Comparison of ENCODE assay signal across 32 cellular contexts in the genomic region with DNA sequence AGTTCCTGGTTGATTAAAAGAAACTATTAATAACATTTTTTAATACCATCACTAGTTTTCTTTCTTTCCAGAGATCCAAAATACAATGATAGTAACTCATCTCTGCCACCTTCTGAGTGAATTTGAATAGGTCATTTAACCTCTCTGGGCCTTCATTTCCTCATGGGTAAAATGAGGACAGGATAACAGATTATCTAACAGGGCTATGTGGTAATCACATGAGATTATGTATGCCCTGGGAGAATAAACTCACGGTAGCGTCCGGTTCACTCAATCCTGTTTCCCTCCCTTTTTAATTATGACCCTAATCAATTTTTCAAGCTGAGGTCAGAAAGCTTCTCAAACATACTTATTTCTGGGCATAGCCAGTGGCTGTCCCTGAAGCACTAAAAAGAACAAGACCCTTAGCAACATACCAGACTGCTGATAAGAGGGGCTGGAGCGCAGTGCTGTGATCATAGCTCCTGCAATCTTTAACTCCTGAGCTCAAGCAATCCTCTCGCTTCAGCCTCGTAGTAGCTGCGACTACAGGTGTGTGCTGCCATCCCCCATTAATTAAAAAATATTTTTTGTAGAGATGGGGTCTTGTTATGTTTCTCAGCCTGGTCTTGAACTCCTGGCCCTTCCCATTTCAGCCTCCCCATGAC. TPM values are rescaled to one million over a fixed set of nuclear protein-coding genes. Genes with fewer than 3 reads are reported as not detected.
A peak's percentile ranks its signal among the peaks of the same experiment; 100 is the strongest.
DNase-seq lines count a peak whose midpoint lies in the region; ATAC-seq, FAIRE-seq and TF ChIP-seq lines count a peak whose summit lies in the region.
"Had no signal": no experiment of that assay in that cellular context is flagged by ENCODE, and none has a peak within 500 bp of the region (broad histone marks: within the 10 kb centered on the region; RNA-seq: fewer than 3 reads in every experiment).

No MANE protein-coding gene starts in this region.

- H3K79me2 ChIP-seq in GM23338 (replicated peaks; ENCODE audit: insufficient read depth) (peaks cover 99% of the 10 kb centered on the region), GM12878 (ENCODE audit: control insufficient read depth, insufficient read depth, low read length) (peaks cover 26% of the 10 kb centered on the region)

- H3K4me2 ChIP-seq in GM23338: 0 out of 2 replicates have a peak overlapping the region, but pooled peaks have one; percentile 55
- no peak overlapping the region for H3K4me2 ChIP-seq in GM12878 (ENCODE audit: control insufficient read depth, insufficient read depth)
- H3K4me2 ChIP-seq: A549 had no signal

- TF ChIP-seq EP300 in GM12878 (IDR thresholded peaks at IDR 0.05; ENCODE audit: borderline replicate concordance in 1 of 2, control insufficient read depth in 1 of 2, low read depth in 2 of 2, low read length in 2 of 2): no peak

- H3K4me3 Mint-ChIP-seq in GM23338: no peak overlapping the region
- no peak overlapping the region for H3K4me3 Mint-ChIP-seq in naive B cell
- H3K4me3 Mint-ChIP-seq: activated CD8-positive, alpha-beta T cell treated with anti-CD3 and anti-CD28 coated beads for 36 hours; activated naive CD4-positive, alpha-beta T cell treated with anti-CD3 and anti-CD28 coated beads, Interleukin-2, amount 10 ng/mL, durations not matched to agents 7 days and 5 days; naive thymus-derived CD4-positive, alpha-beta T cell; stimulated activated effector memory CD8-positive, alpha-beta T cell treated with anti-CD3 and anti-CD28 coated beads, Interleukin-12 subunit alpha, Interleukin-12 subunit beta, amount 100 ng/mL, for 72 hours had no signal

- in situ Hi-C loops in GM12878 (cut with MboI): no loop called here

- no peak for TF ChIP-seq RAD21 in GM12878 (IDR thresholded peaks at IDR 0.05; ENCODE audit: insufficient read depth, low read depth, low read length)

- H3K9me3 Mint-ChIP-seq in GM23338 (no peaks in the 10 kb centered on the region), naive B cell (no peaks in the 10 kb centered on the region)
- H3K9me3 Mint-ChIP-seq: activated CD8-positive, alpha-beta T cell treated with anti-CD3 and anti-CD28 coated beads for 36 hours; activated naive CD4-positive, alpha-beta T cell treated with anti-CD3 and anti-CD28 coated beads, Interleukin-2, amount 10 ng/mL, durations not matched to agents 7 days and 5 days; naive thymus-derived CD4-positive, alpha-beta T cell; stimulated activated effector memory CD8-positive, alpha-beta T cell treated with anti-CD3 and anti-CD28 coated beads, Interleukin-12 subunit alpha, Interleukin-12 subunit beta, amount 100 ng/mL, for 72 hours had no signal

- H3K27me3 Mint-ChIP-seq in GM23338 (ENCODE audit: insufficient read depth, low read depth, poor library complexity): no peaks in the 10 kb centered on the region
- H3K27me3 Mint-ChIP-seq in naive B cell: no peaks in the 10 kb centered on the region
- H3K27me3 Mint-ChIP-seq: activated CD8-positive, alpha-beta T cell treated with anti-CD3 and anti-CD28 coated beads for 36 hours; activated naive CD4-positive, alpha-beta T cell treated with anti-CD3 and anti-CD28 coated beads, Interleukin-2, amount 10 ng/mL, durations not matched to agents 7 days and 5 days; naive thymus-derived CD4-positive, alpha-beta T cell had no signal

- H3K36me3 Mint-ChIP-seq in GM23338 (ENCODE audit: low read depth) (peaks cover 4% of the 10 kb centered on the region; the same call in 2 of the 3 replicates), naive B cell (no peaks in the 10 kb centered on the region)
- H3K36me3 Mint-ChIP-seq: stimulated activated effector memory CD8-positive, alpha-beta T cell treated with anti-CD3 and anti-CD28 coated beads, Interleukin-12 subunit alpha, Interleukin-12 subunit beta, amount 100 ng/mL, for 72 hours had no signal

- H3F3A ChIP-seq in GM23338 (replicated peaks; ENCODE audit: low read depth): no peaks in the 10 kb centered on the region

- H3K27ac ChIP-seq in GM23338 (ENCODE audit: low read depth) (peak overlapping the region; percentile 75; the same call in 1 of the 2 replicates), GM12878 (ENCODE audit: control insufficient read depth, insufficient read depth) (no peak overlapping the region), right cardiac atrium (ENCODE audit: low read length) (no peak overlapping the region), uterus (no peak overlapping the region)
- H3K27ac ChIP-seq: A549, dorsolateral prefrontal cortex, prostate gland had no signal

- H3K27me3 ChIP-seq in GM23338 (ENCODE audit: insufficient read depth) (no peaks in the 10 kb centered on the region), GM12878 (replicated peaks in 1 of 2; ENCODE audit: control insufficient read depth in 2 of 2, insufficient read depth in 2 of 2, low read length in 1 of 2) (no peaks in the 10 kb centered on the region), right cardiac atrium (ENCODE audit: control insufficient read depth, insufficient read depth) (no peaks in the 10 kb centered on the region), uterus (no peaks in the 10 kb centered on the region)
- H3K27me3 ChIP-seq: adrenal gland, body of pancreas, dorsolateral prefrontal cortex had no signal

- peak; percentile 20 for ATAC-seq in GM23338
- no peak for ATAC-seq in GM12878
- peak; percentile 28 to 51 for ATAC-seq in right cardiac atrium
- no peak for ATAC-seq in naive B cell (ENCODE audit: low read depth in 2 of 2)
- no peak for ATAC-seq in HG03378 (IDR thresholded peaks at IDR 0.05; ENCODE audit: unreplicated experiment)
- ATAC-seq: A549; activated CD8-positive, alpha-beta T cell treated with anti-CD3 and anti-CD28 coated beads for 36 hours; body of pancreas; naive thymus-derived CD4-positive, alpha-beta T cell; PC-3; stimulated activated effector memory CD8-positive, alpha-beta T cell treated with anti-CD3 and anti-CD28 coated beads, Interleukin-12 subunit alpha, Interleukin-12 subunit beta, amount 100 ng/mL, for 72 hours had no signal

- TF ChIP-seq CTCF in GM23338 (conservative IDR thresholded peaks at IDR 0.05; ENCODE audit: low read depth in 2 of 2): no peak
- no peak for TF ChIP-seq CTCF in GM12878 (IDR thresholded peaks at IDR 0.05 in 2 of 3, conservative IDR thresholded peaks at IDR 0.05 in 1 of 3; ENCODE audit: control insufficient read depth in 2 of 3, extremely low read depth in 1 of 3, insufficient read depth in 1 of 3, low read depth in 3 of 3, low read length in 3 of 3)
- no peak for TF ChIP-seq CTCF in uterus (IDR thresholded peaks at IDR 0.05)

- H3K36me3 ChIP-seq in GM23338 (ENCODE audit: insufficient read depth) (no peaks in the 10 kb centered on the region), GM12878 (ENCODE audit: control insufficient read depth in 2 of 2, insufficient read depth in 2 of 2, low read length in 1 of 2) (peaks cover 0 to 5% of the 10 kb centered on the region in 2 experiments; a peak in 1 of 4 replicates), uterus (no peaks in the 10 kb centered on the region)
- H3K36me3 ChIP-seq: adrenal gland, prostate gland had no signal

- peak overlapping the region; percentile 71 for H3K27ac Mint-ChIP-seq in GM23338
- peak overlapping the region in 4 of 6 donors; percentile 18 to 31 (median 27) for H3K27ac Mint-ChIP-seq in naive B cell
- H3K27ac Mint-ChIP-seq: activated CD8-positive, alpha-beta T cell treated with anti-CD3 and anti-CD28 coated beads for 36 hours; activated naive CD4-positive, alpha-beta T cell treated with anti-CD3 and anti-CD28 coated beads, Interleukin-2, amount 10 ng/mL, durations not matched to agents 7 days and 5 days; naive thymus-derived CD4-positive, alpha-beta T cell; stimulated activated effector memory CD8-positive, alpha-beta T cell treated with anti-CD3 and anti-CD28 coated beads, Interleukin-12 subunit alpha, Interleukin-12 subunit beta, amount 100 ng/mL, for 72 hours had no signal

- H3K9me2 ChIP-seq in GM23338 (ENCODE audit: insufficient read depth): no peaks in the 10 kb centered on the region

- H3K9me3 ChIP-seq in GM12878 (replicated peaks; ENCODE audit: control insufficient read depth, insufficient read depth, low read length) (no peaks in the 10 kb centered on the region), right cardiac atrium (ENCODE audit: control insufficient read depth, low read length) (no peaks in the 10 kb centered on the region), uterus (no peaks in the 10 kb centered on the region)
- H3K9me3 ChIP-seq: A549, adrenal gland, body of pancreas, prostate gland had no signal

- intact Hi-C loops in GM12878 (cut with micrococcal nuclease; ENCODE audit: unreplicated experiment): no loop called here
- intact Hi-C loops in right cardiac atrium (cut with DNase I): no loop called here
- intact Hi-C loops in uterus (cut with DNase I; ENCODE audit: low total_unique reads): no loop called here

- no peak for TF ChIP-seq POLR2A in GM12878 (IDR thresholded peaks at IDR 0.05; ENCODE audit: low read depth, low read length)
- TF ChIP-seq POLR2A in uterus (IDR thresholded peaks at IDR 0.05): no peak

- TSS peak; percentile 15 for BruUV-seq in GM12878 (replicated peaks; lab: Mats Ljungman, UMichigan)

- no peak overlapping the region for H3K4me3 ChIP-seq in GM23338
- H3K4me3 ChIP-seq in GM12878: no peak overlapping the region
- no peak overlapping the region for H3K4me3 ChIP-seq in right cardiac atrium (ENCODE audit: low read length)
- no peak overlapping the region for H3K4me3 ChIP-seq in uterus
- H3K4me3 ChIP-seq: A549, adrenal gland, body of pancreas, dorsolateral prefrontal cortex, prostate gland had no signal

- H3K4me1 Mint-ChIP-seq in GM23338: peaks cover 19% of the 10 kb centered on the region
- peaks cover 17 to 29% (median 21%) of the 10 kb centered on the region in 3 donors for H3K4me1 Mint-ChIP-seq in naive B cell

- SMC1A ChIA-PET in GM12878 (lab: Charles Lee; ENCODE audit: uncharacterized antibody, unreplicated experiment): interaction anchor here (0.6 kb wide), 1 partner anchor 107 kb away, joined by 4 read pairs; no protein-coding TSS in a partner anchor

- WGBS in GM12878 (ENCODE audit: insufficient coverage, insufficient replicate concordance, low lambda C conversion rate, missing lambda C conversion rate): over 99% methylated on average over 7 of the region's 7 CpGs
- WGBS in right cardiac atrium: 35% methylated on average over 7 of the region's 7 CpGs

- no peak for DNase-seq in GM23338 (ENCODE audit: low spot score)
- DNase-seq in GM12878 (ENCODE audit: low read depth, low spot score): no peak
- DNase-seq in right cardiac atrium: no peak
- DNase-seq in naive B cell: no peak
- DNase-seq in NCI-H748 treated with DMSO at 0.1 percent for 48 hours (lab: John Stamatoyannopoulos, UW): no peak
- DNase-seq in activated CD8-positive, alpha-beta memory T cell treated with anti-CD3 and anti-CD28 coated beads for 24 hours: no peak
- DNase-seq in uterus: no peak
- DNase-seq: activated CD8-positive, alpha-beta T cell treated with anti-CD3 and anti-CD28 coated beads for 36 hours; activated naive CD4-positive, alpha-beta T cell treated with anti-CD3 and anti-CD28 coated beads, Interleukin-2, amount 10 ng/mL, durations not matched to agents 7 days and 5 days; adrenal gland; body of pancreas; Calu3; DMS79 treated with DMSO at 0.1 percent for 48 hours; dorsolateral prefrontal cortex; GF-D8; midbrain; MM.1S; naive thymus-derived CD4-positive, alpha-beta T cell; NCI-H1105 treated with DMSO at 0.1 percent for 48 hours; NCI-H2029; NCI-H524; NK-92 treated with Interleukin-12 subunit alpha and Interleukin-12 subunit beta, amount 100 ng/mL, for 24 hours; PC-3; stimulated activated CD4-positive, alpha-beta T cell treated with anti-CD3 and anti-CD28 coated beads, Interleukin-15, amount 100 ng/mL, for 24 hours; substantia nigra; T-helper 2 cell had no signal

- RAD21 ChIA-PET in GM12878 (lab: Charles Lee; ENCODE audit: unreplicated experiment): no interaction called here

- no peak for FAIRE-seq in GM12878 (lab: Jason Lieb, UNC)
- FAIRE-seq: A549, endothelial cell of umbilical vein, frontal cortex had no signal

- H2AFZ ChIP-seq in GM23338: no peak overlapping the region
- no peak overlapping the region for H2AFZ ChIP-seq in GM12878 (ENCODE audit: control insufficient read depth, low read depth, low read length)

- H4K20me1 ChIP-seq in GM23338 (replicated peaks; ENCODE audit: insufficient read depth): peaks cover 52% of the 10 kb centered on the region
- no peaks in the 10 kb centered on the region; the same call in 1 of the 2 replicates for H4K20me1 ChIP-seq in GM12878 (ENCODE audit: control insufficient read depth, insufficient read depth)

- POLR2A ChIA-PET in GM12878 (lab: Charles Lee): no interaction called here

- H3K4me1 ChIP-seq in GM23338 (ENCODE audit: insufficient read depth): peaks cover 14% of the 10 kb centered on the region
- peaks cover 6% of the 10 kb centered on the region for H3K4me1 ChIP-seq in GM12878 (ENCODE audit: control insufficient read depth, insufficient read depth, low read length)
- H3K4me1 ChIP-seq in right cardiac atrium (ENCODE audit: control insufficient read depth, insufficient read depth, low read length): peaks cover 6% of the 10 kb centered on the region
- H3K4me1 ChIP-seq in uterus: no peaks in the 10 kb centered on the region
- H3K4me1 ChIP-seq: prostate gland had no signal

- no peak overlapping the region for H3K9ac ChIP-seq in GM12878 (ENCODE audit: control insufficient read depth, insufficient read depth, low read length)

- CTCF ChIA-PET in GM12878 (lab: Yijun Ruan, JAX): interaction anchor here (1.3 kb wide), 1 partner anchor 10 kb away, joined by 7 read pairs; no protein-coding TSS in a partner anchor

RNA-seq across cellular contexts. Expression of gene ATXN2, which starts 24.2 kb away (rescaled TPM):
- 44.8 and 52.9 TPM in 2 replicates for total RNA-seq in GM23338 (2014; rRNA removed; shearing (Covaris generic))
- polyA plus RNA-seq in GM23338 (2016; fragmentation: Nextera tagmentation; extraction: Ambion mirVana) (59.5 and 61.0 TPM in 2 replicates), GM12878 (2011; rRNA removed) (16.0 and 17.6 TPM in 2 replicates), GM12878 (2014; fragmentation: Illumina TruSeq; extraction: Trizol) (26.3 and 36.3 TPM in 2 replicates), GM12878 (2014; fragmentation: Nextera tagmentation; extraction: Ambion mirVana) (10 to 100 TPM in 1 of 2 experiments, 1 to 10 TPM in 1; 8.8 to 13.3 TPM), GM12878 (2014; rRNA removed) (18.4 and 20.3 TPM in 2 replicates), GM12878 (2016; fragmentation: Nextera tagmentation; extraction: Ambion mirVana) (10 to 100 TPM; 23.4 to 28.5 TPM), right cardiac atrium (27.4 TPM), naive B cell (ENCODE audit: low read depth in 6 of 6) (10 to 100 TPM; 12.0 to 38.0 (median 20.3) TPM)
- total RNA-seq in GM12878 (2013; cell fraction: nucleolus; rRNA removed): 148 and 149 TPM in 2 replicates
- total RNA-seq in GM12878 (2014; rRNA removed) (8.9 and 10.7 TPM in 2 replicates), GM12878 (2014; rRNA removed; fragmentation: Illumina TruSeq; extraction: Trizol) (16.6 and 16.8 TPM in 2 replicates), GM12878 (2021) (28.6 and 31.5 TPM in 2 replicates), right cardiac atrium (10 to 100 TPM; 51.2 to 57.2 (median 57.0) TPM), uterus (100 to 1,000 TPM in 1 of 4 donors, 10 to 100 TPM in 3; 37.1 to 112 (median 66.0) TPM)
- polyA plus RNA-seq in GM12878 (2011; ENCODE audit: low read depth): 15.5 TPM
- 18.0 and 20.6 TPM in 2 replicates for polyA plus RNA-seq in GM12878 (2011; cell fraction: cytosol; rRNA removed)
- polyA plus RNA-seq in GM12878 (2011; cell fraction: nucleus; rRNA removed): 80.6 and 88.4 TPM in 2 replicates
- 16.2 and 24.8 TPM in 2 replicates for polyA plus RNA-seq in GM12878 (2012)
- polyA minus RNA-seq in GM12878 (2011; rRNA and poly(A)+ RNA removed): 39.8 and 40.7 TPM in 2 replicates
- 23.0 and 28.3 TPM in 2 replicates for polyA minus RNA-seq in GM12878 (2011; cell fraction: cytosol; rRNA and poly(A)+ RNA removed)
- 27.8 and 65.8 TPM in 2 replicates for polyA minus RNA-seq in GM12878 (2011; cell fraction: nucleus; rRNA and poly(A)+ RNA removed)

Comparison
In these comparisons a context has a peak if more than half of its experiments do, and no peak if none do; other contexts are left out.
1. ATAC-seq: peak in GM23338 (single experiment) and right cardiac atrium (2 of 2); none in GM12878 (single experiment), naive B cell (0 of 2) and HG03378 (single experiment).